1 cellular context compared by ENCODE assay signal in genomic region chr18:3321133-3321812, GRCh38.
TF ChIP-seq lines count a peak whose summit lies in the region.

No MANE protein-coding gene starts in this region.

TF ChIP-seq in SK-N-SH, 30 proteins besides CTCF, POLR2A, EP300 and RAD21 (continued from another document):
- TF ChIP-seq PBX3 (IDR thresholded peaks at IDR 0.05), result peak; percentile 94
- TF ChIP-seq MEF2A (IDR thresholded peaks at IDR 0.05; ENCODE audit: borderline replicate concordance, low read depth), result peak; percentile 35; the same call in 1 of the 2 replicates
- peak; percentile 82 for TF ChIP-seq TEAD4 (IDR thresholded peaks at IDR 0.05; ENCODE audit: borderline replicate concordance, insufficient read depth)
- no peak for TF ChIP-seq EZH2phosphoT487 (IDR thresholded peaks at IDR 0.05; ENCODE audit: borderline replicate concordance, low read depth)
- no peak for TF ChIP-seq REST (IDR thresholded peaks at IDR 0.05; ENCODE audit: low read depth, low read length)
- peak; percentile 44; the same call in 1 of the 2 replicates for TF ChIP-seq YY1 (IDR thresholded peaks at IDR 0.05; ENCODE audit: low read depth)
- peak; percentile 66; the same call in 1 of the 2 replicates for TF ChIP-seq FOXM1 (IDR thresholded peaks at IDR 0.05; ENCODE audit: low read depth)
- no peak for TF ChIP-seq RFX5 (IDR thresholded peaks at IDR 0.05; ENCODE audit: low read length)
- no peak for TF ChIP-seq NRF1 (IDR thresholded peaks at IDR 0.05; ENCODE audit: low read depth, low read length)
- no peak for TF ChIP-seq IRF3 (IDR thresholded peaks at IDR 0.05; ENCODE audit: low read depth, low read length)
- TF ChIP-seq GATA2 (CRISPR knock-in tag; IDR thresholded peaks at IDR 0.05), result peak; percentile 44; the same call in 1 of the 2 replicates
- TF ChIP-seq POLR2AphosphoS5 (IDR thresholded peaks at IDR 0.05; ENCODE audit: low read depth, low read length), result peak; percentile 84
- no peak for TF ChIP-seq CHD2 (IDR thresholded peaks at IDR 0.05; ENCODE audit: low read length, partially characterized antibody)
- no peak for TF ChIP-seq SMC3 (IDR thresholded peaks at IDR 0.05; ENCODE audit: low read depth, low read length)
- peak; percentile 84 for TF ChIP-seq JUND (IDR thresholded peaks at IDR 0.05)
- peak; percentile 99 for TF ChIP-seq NFIC (IDR thresholded peaks at IDR 0.05; ENCODE audit: borderline replicate concordance)
